In genomic region chr10:38032881-38033280, GRCh38 we compare ENCODE assay signal across 24 cellular contexts. TPM values are rescaled to one million over a fixed set of nuclear protein-coding genes. Genes with fewer than 3 reads are reported as not detected.
DNase-seq lines count a peak whose midpoint lies in the region; ATAC-seq and TF ChIP-seq lines count a peak whose summit lies in the region.
"Had no signal": no experiment of that assay in that cellular context is flagged by ENCODE, and none has a peak within 500 bp of the region (broad histone marks: within the 10 kb centered on the region; RNA-seq: fewer than 3 reads in every experiment).

No MANE protein-coding gene starts in this region.

- no peak for TF ChIP-seq CTCF in lower lobe of right lung (IDR thresholded peaks at IDR 0.05)

- intact Hi-C loops in lower lobe of right lung (cut with DNase I) = no loop called here

- H3K27me3 ChIP-seq in adipocyte (replicated peaks; ENCODE audit: control insufficient read depth, insufficient read depth, low read length) = no peaks in the 10 kb centered on the region
- H3K27me3 ChIP-seq in lower lobe of right lung (ENCODE audit: low read depth) = no peaks in the 10 kb centered on the region
- no peaks in the 10 kb centered on the region for H3K27me3 ChIP-seq in subcutaneous abdominal adipose tissue (ENCODE audit: control insufficient read depth in 5 of 5, insufficient read depth in 4 of 5, low read length in 5 of 5)
- H3K27me3 ChIP-seq: colonic mucosa, hepatocyte, testis had no signal

- in situ Hi-C loops in ACHN (cut with HindIII; ENCODE audit: low pct_ligation_motif_present, low pct_unique_long_range_greater_than_20kb, low sequenced_read_pairs) = no loop called here

- H3K27ac ChIP-seq in lower lobe of right lung (peak overlapping the region; percentile 38), subcutaneous abdominal adipose tissue (ENCODE audit: low read depth, low read length) (peak overlapping the region; percentile 23)
- H3K27ac ChIP-seq: colonic mucosa, epithelial cell of prostate, hepatocyte, testis had no signal

- peak; percentile 44 to 67 for ATAC-seq in lower lobe of right lung
- ATAC-seq: activated CD8-positive, alpha-beta T cell treated with anti-CD3 and anti-CD28 coated beads for 36 hours; HCT116; K562; T-helper 17 cell; WTC11 had no signal

- peaks cover 41% of the 10 kb centered on the region for H3K36me3 ChIP-seq in adipocyte (ENCODE audit: control insufficient read depth, insufficient read depth, low read length, severe bottlenecking)
- H3K36me3 ChIP-seq in lower lobe of right lung = peaks cover 95% of the 10 kb centered on the region
- H3K36me3 ChIP-seq in subcutaneous abdominal adipose tissue (ENCODE audit: control insufficient read depth in 5 of 5, insufficient read depth in 5 of 5, low read length in 5 of 5) = peaks cover 19 to 35% (median 26%) of the 10 kb centered on the region in 5 donors

- peak; percentile 25 for DNase-seq in adipocyte (ENCODE audit: low read depth)
- DNase-seq in fibroblast of gingiva (ENCODE audit: low read depth) = peak; percentile 51
- no peak for DNase-seq in lower lobe of right lung
- DNase-seq in NOMO-1 (lab: John Stamatoyannopoulos, UW; ENCODE audit: unreplicated experiment in 2 of 2) = no peak
- no peak for DNase-seq in ACHN
- no peak for DNase-seq in NCI-H446 (lab: John Stamatoyannopoulos, UW)
- DNase-seq: activated CD8-positive, alpha-beta T cell treated with anti-CD3 and anti-CD28 coated beads for 36 hours; activated naive CD4-positive, alpha-beta T cell treated with anti-CD3 and anti-CD28 coated beads for 36 hours; activated T-cell treated with anti-CD3 and anti-CD28 coated beads, Interleukin-2, amount 50 U/mL, for 24 hours; colonic mucosa; NCI-H1048; NCI-H2081; NCI-H524; OCI-M1; stimulated activated CD8-positive, alpha-beta memory T cell treated with anti-CD3 and anti-CD28 coated beads, Interleukin-4, amount 100 ng/mL, for 48 hours; T-helper 17 cell; testis had no signal

- H3K4me1 ChIP-seq in adipocyte (ENCODE audit: control insufficient read depth, insufficient read depth, low read length) (peaks cover 10% of the 10 kb centered on the region), lower lobe of right lung (peaks cover 1% of the 10 kb centered on the region), subcutaneous abdominal adipose tissue (ENCODE audit: control insufficient read depth in 5 of 5, insufficient read depth in 5 of 5, low read length in 5 of 5) (peaks cover 0 to 9% (median 6%) of the 10 kb centered on the region in 5 donors)
- H3K4me1 ChIP-seq: colonic mucosa, testis had no signal

- H3K9me3 ChIP-seq in adipocyte (ENCODE audit: control insufficient read depth, low read length) (no peaks in the 10 kb centered on the region), lower lobe of right lung (no peaks in the 10 kb centered on the region), subcutaneous abdominal adipose tissue (ENCODE audit: control insufficient read depth in 5 of 5, low read length in 5 of 5) (no peaks in the 10 kb centered on the region)
- H3K9me3 ChIP-seq: colonic mucosa, testis had no signal

- peak overlapping the region; percentile 64 for H3K4me3 ChIP-seq in adipocyte (ENCODE audit: low read length)
- H3K4me3 ChIP-seq in lower lobe of right lung = no peak overlapping the region
- peak overlapping the region in 3 of 5 donors; percentile 19 to 35 (median 20) for H3K4me3 ChIP-seq in subcutaneous abdominal adipose tissue (ENCODE audit: low read depth in 1 of 5, low read length in 5 of 5)
- H3K4me3 ChIP-seq: colonic mucosa, hepatocyte, K562, smooth muscle cell, testis had no signal

- peak overlapping the region; percentile 58 for H3K9ac ChIP-seq in adipocyte (ENCODE audit: low read length)
- no peak overlapping the region for H3K9ac ChIP-seq in subcutaneous abdominal adipose tissue (ENCODE audit: low read length in 5 of 5)

RNA-seq across cellular contexts. Expression of gene ZNF33A, which starts 22.4 kb away (rescaled TPM):
- total RNA-seq in lower lobe of right lung = 30.2 TPM

RNA-seq across cellular contexts. Expression of gene ZNF25, which starts 56.4 kb away (rescaled TPM):
- total RNA-seq in lower lobe of right lung = 8.8 TPM

Comparison
In these comparisons a context has a peak if more than half of its experiments do, and no peak if none do; other contexts are left out.
1. DNase-seq: peak in adipocyte (single experiment) and fibroblast of gingiva (single experiment); none in lower lobe of right lung (single experiment), NOMO-1 (0 of 2), ACHN (single experiment) and NCI-H446 (0 of 2).